In the genomic region with DNA sequence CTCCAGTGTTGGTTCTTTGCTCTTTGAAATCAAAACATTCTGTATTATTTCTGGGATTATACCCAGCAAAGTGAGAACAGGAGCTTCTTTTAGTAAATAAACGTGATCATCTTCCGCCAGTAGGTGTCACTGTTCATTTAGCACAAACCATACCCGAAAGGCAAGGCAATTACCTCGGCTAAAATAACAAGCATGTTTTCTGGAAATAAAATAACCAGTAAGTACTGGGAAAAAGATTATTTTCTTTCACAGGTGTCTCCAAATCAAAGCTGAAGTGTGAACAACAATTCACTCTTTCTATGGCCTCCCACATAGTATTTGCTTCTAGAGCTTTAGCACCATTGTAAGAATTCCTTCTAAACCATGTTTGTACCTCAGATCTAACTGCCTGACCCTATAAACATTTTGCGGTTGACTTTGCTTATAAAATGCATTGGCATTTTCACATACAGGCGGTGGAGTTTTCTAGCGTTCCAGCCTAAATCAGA, we compare ENCODE assay signal across 9 cellular contexts.
DNase-seq lines count a peak whose midpoint lies in the region; ATAC-seq and TF ChIP-seq lines count a peak whose summit lies in the region.
"Had no signal": no experiment of that assay in that cellular context is flagged by ENCODE, and none has a peak within 500 bp of the region (broad histone marks: within the 10 kb centered on the region; RNA-seq: fewer than 3 reads in every experiment).

No MANE protein-coding gene starts in this region.

- no peaks in the 10 kb centered on the region for H3K79me2 ChIP-seq in OCI-LY1 (ENCODE audit: insufficient read depth, low read length)

- no peak overlapping the region for H3K4me2 ChIP-seq in OCI-LY1 (ENCODE audit: low read length)

- H4K20me1 ChIP-seq in OCI-LY1 (ENCODE audit: insufficient read depth, low read length) = no peaks in the 10 kb centered on the region

- H3F3A ChIP-seq in OCI-LY1 (ENCODE audit: insufficient read depth, low read length) = no peaks in the 10 kb centered on the region

- H2AFZ ChIP-seq in OCI-LY1 (ENCODE audit: low read length) = no peak overlapping the region

- H3K27me3 ChIP-seq in HL-60 (ENCODE audit: insufficient read depth, poor library complexity, severe bottlenecking) (no peaks in the 10 kb centered on the region), OCI-LY1 (ENCODE audit: insufficient read depth, low read length) (no peaks in the 10 kb centered on the region), layer of hippocampus (ENCODE audit: control insufficient read depth, insufficient read depth, low read length) (no peaks in the 10 kb centered on the region)

- H3K27ac ChIP-seq in HL-60 (replicated peaks) = no peak overlapping the region
- H3K27ac ChIP-seq in OCI-LY1 (ENCODE audit: low read depth, low read length, poor library complexity, severe bottlenecking) = no peak overlapping the region
- H3K27ac ChIP-seq in layer of hippocampus (ENCODE audit: low read depth, low read length) = peak overlapping the region; percentile 13
- H3K27ac ChIP-seq in temporal lobe (ENCODE audit: low read depth, low read length) = peak overlapping the region; percentile 7

- no peaks in the 10 kb centered on the region for H3K4me1 ChIP-seq in OCI-LY1 (ENCODE audit: insufficient read depth, low read length, severe bottlenecking)

- H3K9me3 ChIP-seq in OCI-LY1 (ENCODE audit: low read length) = no peaks in the 10 kb centered on the region

- DNase-seq in DMS 273 (lab: John Stamatoyannopoulos, UW; ENCODE audit: unreplicated experiment) (peak; percentile 93), HL-60 (ENCODE audit: low read depth in 1 of 2, low spot score in 1 of 2) (peak in 1 of 2 experiments; percentile 43), cerebellar cortex (ENCODE audit: low spot score) (peak; percentile 91), UCSD-AML1 (lab: John Stamatoyannopoulos, UW; ENCODE audit: unreplicated experiment) (no peak)

- H3K4me3 ChIP-seq in HL-60 (replicated peaks; ENCODE audit: insufficient read depth, low read length) (no peak overlapping the region), OCI-LY1 (ENCODE audit: low read depth, low read length, poor library complexity, severe bottlenecking) (no peak overlapping the region)

- H3K36me3 ChIP-seq in OCI-LY1 (ENCODE audit: insufficient read depth, low read length) = no peaks in the 10 kb centered on the region

- H3K9ac ChIP-seq in OCI-LY1 (ENCODE audit: low read length) = no peak overlapping the region

- H3K9me2 ChIP-seq in OCI-LY1 (ENCODE audit: low read depth, low read length) = no peaks in the 10 kb centered on the region

- ATAC-seq in GM18909 (IDR thresholded peaks at IDR 0.05; ENCODE audit: poor library complexity, unreplicated experiment) = peak; percentile 84
- ATAC-seq: stimulated activated naive CD8-positive, alpha-beta T cell treated with anti-CD3 and anti-CD28 coated beads, Interleukin-15, amount 100 ng/mL, for 72 hours had no signal

- peak; percentile 20 for TF ChIP-seq CTCF in HL-60 (IDR thresholded peaks at IDR 0.05; ENCODE audit: insufficient read depth, low read length)
- peak; percentile 77 for TF ChIP-seq CTCF in OCI-LY1 (IDR thresholded peaks at IDR 0.05; ENCODE audit: low read length)

Comparison
In these comparisons a context has a peak if more than half of its experiments do, and no peak if none do; other contexts are left out.
1. H3K27ac ChIP-seq: peak in layer of hippocampus (single experiment) and temporal lobe (single experiment); none in HL-60 (single experiment) and OCI-LY1 (single experiment).